In genomic region chr5:133527311-133527710, GRCh38 we compare ENCODE assay signal across 29 cellular contexts.
DNase-seq lines count a peak whose midpoint lies in the region; ATAC-seq and TF ChIP-seq lines count a peak whose summit lies in the region.
"Had no signal": no experiment of that assay in that cellular context is flagged by ENCODE, and none has a peak within 500 bp of the region (broad histone marks: within the 10 kb centered on the region; RNA-seq: fewer than 3 reads in every experiment).

No MANE protein-coding gene starts in this region.

- H4K91ac ChIP-seq in trophoblast cell (ENCODE audit: low read depth, low read length) = no peak overlapping the region

- H3K36me3 ChIP-seq in brain microvascular endothelial cell (replicated peaks) (no peaks in the 10 kb centered on the region), hepatocyte (replicated peaks; ENCODE audit: insufficient read depth, low read depth) (no peaks in the 10 kb centered on the region), trophoblast cell (ENCODE audit: control insufficient read depth in 1 of 2, insufficient read depth in 2 of 2, low read length in 2 of 2) (no peaks in the 10 kb centered on the region)
- H3K36me3 ChIP-seq: ascending aorta, SJSA1, spleen, uterus had no signal

- H3K27ac ChIP-seq in brain microvascular endothelial cell (no peak overlapping the region), hepatocyte (no peak overlapping the region), trophoblast cell (ENCODE audit: low read depth, low read length) (no peak overlapping the region)
- H3K27ac ChIP-seq: ascending aorta, dorsolateral prefrontal cortex, SJSA1, spleen, testis, uterus had no signal

- no peak overlapping the region for H2BK5ac ChIP-seq in trophoblast cell (ENCODE audit: low read depth, low read length, poor library complexity)

- no peak overlapping the region for H3K4me2 ChIP-seq in hepatocyte
- H3K4me2 ChIP-seq in trophoblast cell (ENCODE audit: low read length) = no peak overlapping the region

- H3K9me3 ChIP-seq in hepatocyte (ENCODE audit: low read depth) (no peaks in the 10 kb centered on the region), trophoblast cell (ENCODE audit: insufficient read depth, low read depth, low read length) (no peaks in the 10 kb centered on the region)
- H3K9me3 ChIP-seq: ascending aorta, SJSA1, spleen, testis, uterus had no signal

- H3K9ac ChIP-seq in trophoblast cell (ENCODE audit: low read length) = no peak overlapping the region

- TF ChIP-seq CTCF in brain microvascular endothelial cell (IDR thresholded peaks at IDR 0.05; ENCODE audit: low read depth, low read length, missing control alignments) = no peak
- no peak for TF ChIP-seq CTCF in hepatocyte (IDR thresholded peaks at IDR 0.05; ENCODE audit: poor library complexity)

- H3K79me2 ChIP-seq in hepatocyte = no peaks in the 10 kb centered on the region
- H3K79me2 ChIP-seq in trophoblast cell (ENCODE audit: control insufficient read depth, insufficient read depth, low read length, poor library complexity) = no peaks in the 10 kb centered on the region

- no peak overlapping the region for H3K14ac ChIP-seq in trophoblast cell (ENCODE audit: low read length)

- no peak for ATAC-seq in HG03460 (IDR thresholded peaks at IDR 0.05; ENCODE audit: unreplicated experiment)
- no peak for ATAC-seq in HG02623 (IDR thresholded peaks at IDR 0.05; ENCODE audit: unreplicated experiment)
- ATAC-seq: right cardiac atrium had no signal

- 56% methylated on average over 2 of the region's 2 CpGs for WGBS in hepatocyte (ENCODE audit: low lambda C conversion rate, missing lambda C conversion rate)
- no CpG with 5 or more reads among the region's 2 CpGs for WGBS in trophoblast cell (ENCODE audit: extremely low coverage, insufficient coverage, insufficient read length)

- H4K20me1 ChIP-seq in hepatocyte (ENCODE audit: insufficient read depth, poor library complexity, severe bottlenecking) = no peaks in the 10 kb centered on the region

- no peak overlapping the region for H3K23ac ChIP-seq in trophoblast cell (ENCODE audit: low read length)

- no peak overlapping the region for H4K12ac ChIP-seq in trophoblast cell (ENCODE audit: low read depth, low read length)

- H3K4me3 ChIP-seq in brain microvascular endothelial cell (ENCODE audit: low read depth, low read length) = no peak overlapping the region
- H3K4me3 ChIP-seq in hepatocyte = no peak overlapping the region
- H3K4me3 ChIP-seq in trophoblast cell (ENCODE audit: low read depth, low read length) = no peak overlapping the region
- H3K4me3 ChIP-seq: ascending aorta, dorsolateral prefrontal cortex, SJSA1, spleen, testis, uterus had no signal

- H3K4ac ChIP-seq in trophoblast cell (ENCODE audit: low read depth, low read length) = no peak overlapping the region

- H3K27me3 ChIP-seq in brain microvascular endothelial cell (replicated peaks) (no peaks in the 10 kb centered on the region), hepatocyte (no peaks in the 10 kb centered on the region), trophoblast cell (ENCODE audit: insufficient read depth, low read length) (no peaks in the 10 kb centered on the region)
- H3K27me3 ChIP-seq: ascending aorta, testis, uterus had no signal

- no peaks in the 10 kb centered on the region for H3K79me1 ChIP-seq in trophoblast cell (ENCODE audit: low read length)

- no peak overlapping the region for H2BK120ac ChIP-seq in trophoblast cell (ENCODE audit: insufficient read depth, low read length, poor library complexity)

- H4K8ac ChIP-seq in trophoblast cell (ENCODE audit: low read depth, low read length) = no peak overlapping the region

- no peak overlapping the region for H2AK5ac ChIP-seq in trophoblast cell (ENCODE audit: low read length)

- peak; percentile 17 for DNase-seq in GM04503 (ENCODE audit: low read depth)
- DNase-seq in brain microvascular endothelial cell = peak; percentile 5
- peak; percentile 14 for DNase-seq in hepatocyte (ENCODE audit: low spot score)
- DNase-seq in trophoblast cell = peak; percentile 67 to 77
- no peak for DNase-seq in NCI-H510A treated with DMSO at 0.1 percent for 48 hours (lab: John Stamatoyannopoulos, UW)
- DNase-seq: ACHN; activated B cell treated with CpG ODN at 0.5 μM for 24 hours; activated CD4-positive, alpha-beta T cell treated with anti-CD3 and anti-CD28 coated beads, Interleukin-2, amount 10 ng/mL, durations not matched to agents 7 days and 5 days; activated effector memory CD4-positive, alpha-beta T cell treated with anti-CD3 and anti-CD28 coated beads, Interleukin-2, amount 50 U/mL, for 16 hours; activated naive CD8-positive, alpha-beta T cell treated with anti-CD3 and anti-CD28 coated beads for 36 hours; activated T-cell treated with anti-CD3 and anti-CD28 coated beads, Interleukin-2, amount 50 U/mL, for 24 hours; dorsolateral prefrontal cortex; HCEC 1CT; hypothalamus; immature natural killer cell; NCI-H1048; NCI-H1694; NCI-H446; right cardiac atrium; RPMI8226; spleen; stimulated activated CD4-positive, alpha-beta T cell treated with anti-CD3 and anti-CD28 coated beads, Interleukin-2, amount 100 ng/mL, for 24 hours; stimulated activated CD8-positive, alpha-beta memory T cell treated with anti-CD3 and anti-CD28 coated beads, Interleukin-4, amount 100 ng/mL, for 48 hours; testis; uterus had no signal

- no peaks in the 10 kb centered on the region for H3K9me2 ChIP-seq in hepatocyte (replicated peaks; ENCODE audit: insufficient read depth)

- H2BK12ac ChIP-seq in trophoblast cell (ENCODE audit: low read length) = no peak overlapping the region

- no peak overlapping the region for H3K18ac ChIP-seq in trophoblast cell (ENCODE audit: low read length)

- in situ Hi-C loops in brain microvascular endothelial cell (cut with HindIII; ENCODE audit: low pct_ligation_motif_present, low sequenced_read_pairs) = no loop called here

- H3K4me1 ChIP-seq in hepatocyte (ENCODE audit: insufficient read depth) (no peaks in the 10 kb centered on the region), trophoblast cell (ENCODE audit: control insufficient read depth in 1 of 2, insufficient read depth in 2 of 2, low read length in 2 of 2) (peaks cover 0 to 3% of the 10 kb centered on the region in 2 experiments)
- H3K4me1 ChIP-seq: ascending aorta, SJSA1, spleen, testis, uterus had no signal

- H2AFZ ChIP-seq in hepatocyte = no peak overlapping the region
- H2AFZ ChIP-seq in trophoblast cell (ENCODE audit: insufficient read depth, low read length, poor library complexity) = no peak overlapping the region
